Comparison of ENCODE assay signal across 10 cellular contexts in genomic region chr19:1169921-1170885, GRCh38. TPM values are rescaled to one million over a fixed set of nuclear protein-coding genes. Genes with fewer than 3 reads are reported as not detected.
DNase-seq lines count a peak whose midpoint lies in the region; ATAC-seq, FAIRE-seq and TF ChIP-seq lines count a peak whose summit lies in the region.
"Had no signal": no experiment of that assay in that cellular context is flagged by ENCODE, and none has a peak within 500 bp of the region (broad histone marks: within the 10 kb centered on the region; RNA-seq: fewer than 3 reads in every experiment).

No MANE protein-coding gene starts in this region.

- peak overlapping the region in 1 of 2 donors; percentile 13 for H3K4me3 ChIP-seq in kidney (ENCODE audit: low read length in 2 of 2)
- H3K4me3 ChIP-seq in testis: peak overlapping the region in 1 of 2 donors; percentile 9
- H3K4me3 ChIP-seq: thoracic aorta had no signal

- H3K36me3 Mint-ChIP-seq in T-helper 1 cell treated with Interleukin-12 subunit alpha and Interleukin-12 subunit beta and Interleukin-4 antibody, amounts not matched to agents 30 μg/mL and 1 μg/mL, for 36 hours (ENCODE audit: low read depth): peaks cover 16% of the 10 kb centered on the region
- H3K36me3 Mint-ChIP-seq in activated naive CD8-positive, alpha-beta T cell treated with anti-CD3 and anti-CD28 coated beads, Interleukin-2, amount 10 ng/mL, durations not matched to agents 7 days and 5 days: peaks cover 15% of the 10 kb centered on the region

- no peak for ATAC-seq in activated naive CD8-positive, alpha-beta T cell treated with anti-CD3 and anti-CD28 coated beads, Interleukin-2, amount 10 ng/mL, durations not matched to agents 7 days and 5 days (ENCODE audit: low read depth)
- ATAC-seq in GM21423 (IDR thresholded peaks at IDR 0.05; ENCODE audit: unreplicated experiment): no peak

- H3K27me3 Mint-ChIP-seq in T-helper 1 cell treated with Interleukin-12 subunit alpha and Interleukin-12 subunit beta and Interleukin-4 antibody, amounts not matched to agents 30 μg/mL and 1 μg/mL, for 36 hours (ENCODE audit: low read depth): no peaks in the 10 kb centered on the region
- no peaks in the 10 kb centered on the region for H3K27me3 Mint-ChIP-seq in activated naive CD8-positive, alpha-beta T cell treated with anti-CD3 and anti-CD28 coated beads, Interleukin-2, amount 10 ng/mL, durations not matched to agents 7 days and 5 days

- peaks cover 32 to 47% of the 10 kb centered on the region in 2 donors for H3K4me1 ChIP-seq in kidney (ENCODE audit: control insufficient read depth in 1 of 2, insufficient read depth in 1 of 2, low read depth in 1 of 2, low read length in 2 of 2)
- peaks cover 62% of the 10 kb centered on the region for H3K4me1 ChIP-seq in testis

- DNase-seq in T-helper 1 cell (no peak), kidney (peak; percentile 74), testis (peak; percentile 92), RCC 7860 (ENCODE audit: low spot score) (no peak)
- DNase-seq in activated naive CD8-positive, alpha-beta T cell treated with anti-CD3 and anti-CD28 coated beads, Interleukin-2, amount 10 ng/mL, durations not matched to agents 7 days and 5 days: no peak
- DNase-seq in activated CD4-positive, CD25-positive, alpha-beta regulatory T cell treated with anti-CD3 and anti-CD28 coated beads, Interleukin-2, amount 50 U/mL, for 72 hours: no peak

- H3K9ac ChIP-seq in kidney (ENCODE audit: low read length in 2 of 2): peak overlapping the region in 1 of 2 donors; percentile 7

- intact Hi-C loops in kidney (cut with DNase I): no loop called here
- intact Hi-C loops in testis (cut with DNase I; ENCODE audit: low total_unique reads): loop anchor here (5.0 kb wide), 1 partner anchor 58 kb away; no protein-coding TSS in a partner anchor

- H3K27me3 ChIP-seq in testis: no peaks in the 10 kb centered on the region

- no peak for TF ChIP-seq POLR2A in testis (IDR thresholded peaks at IDR 0.05)

- no peaks in the 10 kb centered on the region for H3K9me3 Mint-ChIP-seq in T-helper 1 cell treated with Interleukin-12 subunit alpha and Interleukin-12 subunit beta and Interleukin-4 antibody, amounts not matched to agents 30 μg/mL and 1 μg/mL, for 36 hours
- H3K9me3 Mint-ChIP-seq in activated naive CD8-positive, alpha-beta T cell treated with anti-CD3 and anti-CD28 coated beads, Interleukin-2, amount 10 ng/mL, durations not matched to agents 7 days and 5 days: peaks cover 2% of the 10 kb centered on the region

- peaks cover 21% of the 10 kb centered on the region for H3K4me1 Mint-ChIP-seq in T-helper 1 cell treated with Interleukin-12 subunit alpha and Interleukin-12 subunit beta and Interleukin-4 antibody, amounts not matched to agents 30 μg/mL and 1 μg/mL, for 36 hours (ENCODE audit: low read depth)
- peaks cover 17% of the 10 kb centered on the region for H3K4me1 Mint-ChIP-seq in activated naive CD8-positive, alpha-beta T cell treated with anti-CD3 and anti-CD28 coated beads, Interleukin-2, amount 10 ng/mL, durations not matched to agents 7 days and 5 days

- TF ChIP-seq CTCF in kidney (IDR thresholded peaks at IDR 0.05; ENCODE audit: borderline replicate concordance, extremely low read depth, insufficient read depth) (no peak), testis (IDR thresholded peaks at IDR 0.05) (no peak)

- H3K36me3 ChIP-seq in kidney (ENCODE audit: control insufficient read depth in 1 of 2, insufficient read depth in 2 of 2, low read length in 2 of 2) (peaks cover 0 to 3% of the 10 kb centered on the region in 2 donors), testis (ENCODE audit: low read depth, missing control alignments) (no peaks in the 10 kb centered on the region)

- peak overlapping the region; percentile 53 for H3K27ac Mint-ChIP-seq in T-helper 1 cell treated with Interleukin-12 subunit alpha and Interleukin-12 subunit beta and Interleukin-4 antibody, amounts not matched to agents 30 μg/mL and 1 μg/mL, for 36 hours
- H3K27ac Mint-ChIP-seq in activated naive CD8-positive, alpha-beta T cell treated with anti-CD3 and anti-CD28 coated beads, Interleukin-2, amount 10 ng/mL, durations not matched to agents 7 days and 5 days: peak overlapping the region; percentile 13

- FAIRE-seq in kidney (lab: Jason Lieb, UNC): no peak
- FAIRE-seq in RCC 7860 (lab: Jason Lieb, UNC): no peak
- FAIRE-seq: A204.1 had no signal

- H3K4me3 Mint-ChIP-seq in T-helper 1 cell treated with Interleukin-12 subunit alpha and Interleukin-12 subunit beta and Interleukin-4 antibody, amounts not matched to agents 30 μg/mL and 1 μg/mL, for 36 hours: peak overlapping the region; percentile 70
- H3K4me3 Mint-ChIP-seq in activated naive CD8-positive, alpha-beta T cell treated with anti-CD3 and anti-CD28 coated beads, Interleukin-2, amount 10 ng/mL, durations not matched to agents 7 days and 5 days: no peak overlapping the region

- H3K27ac ChIP-seq in kidney (ENCODE audit: low read depth in 2 of 2, low read length in 2 of 2) (peak overlapping the region; percentile 69 to 87), testis (peak overlapping the region; percentile 87 to 92)
- H3K27ac ChIP-seq: thoracic aorta had no signal

- WGBS in testis, 2 donors: 57 to 59% methylated on average over 16 to 52 of the region's 52 CpGs

- H3K9me3 ChIP-seq in kidney (ENCODE audit: control insufficient read depth in 1 of 2, low read length in 2 of 2) (no peaks in the 10 kb centered on the region), testis (no peaks in the 10 kb centered on the region)
- H3K9me3 ChIP-seq: thoracic aorta had no signal

- POLR2A ChIA-PET in activated naive CD8-positive, alpha-beta T cell treated with anti-CD3 and anti-CD28 coated beads, Interleukin-2, amount 10 ng/mL, durations not matched to agents 7 days and 5 days (lab: Charles Lee): no interaction called here

RNA-seq across cellular contexts. Expression of gene SBNO2, which starts 3.9 kb away (rescaled TPM):
- total RNA-seq in activated naive CD8-positive, alpha-beta T cell treated with anti-CD3 and anti-CD28 coated beads, Interleukin-2, amount 10 ng/mL, durations not matched to agents 7 days and 5 days: 10 to 100 TPM; 77.7 to 90.6 TPM
- total RNA-seq in kidney (156 TPM), testis (10 to 100 TPM; 58.9 to 65.0 TPM)
- polyA plus RNA-seq in kidney (ENCODE audit: insufficient read depth, low read depth, low replicate concordance) (12.2 TPM), testis (ENCODE audit: insufficient read depth, low read depth, low replicate concordance) (34.3 TPM)

RNA-seq across cellular contexts. Expression of gene STK11, which starts 35.4 kb away (rescaled TPM):
- total RNA-seq in activated naive CD8-positive, alpha-beta T cell treated with anti-CD3 and anti-CD28 coated beads, Interleukin-2, amount 10 ng/mL, durations not matched to agents 7 days and 5 days: 10 to 100 TPM; 87.1 to 87.2 TPM
- total RNA-seq in kidney (57.7 TPM), testis (100 to 1,000 TPM; 194 to 209 TPM)
- polyA plus RNA-seq in kidney (ENCODE audit: insufficient read depth, low read depth, low replicate concordance) (40.7 TPM), testis (ENCODE audit: insufficient read depth, low read depth, low replicate concordance) (197 TPM)

Comparison
In these comparisons a context has a peak if more than half of its experiments do, and no peak if none do; other contexts are left out.
1. DNase-seq: peak in kidney (single experiment) and testis (single experiment); none in T-helper 1 cell (0 of 5), activated naive CD8-positive, alpha-beta T cell treated with anti-CD3 and anti-CD28 coated beads, Interleukin-2, amount 10 ng/mL, durations not matched to agents 7 days and 5 days (single experiment), activated CD4-positive, CD25-positive, alpha-beta regulatory T cell treated with anti-CD3 and anti-CD28 coated beads, Interleukin-2, amount 50 U/mL, for 72 hours (single experiment) and RCC 7860 (single experiment).